ENCODE assay signal across 16 cellular contexts in the genomic region with DNA sequence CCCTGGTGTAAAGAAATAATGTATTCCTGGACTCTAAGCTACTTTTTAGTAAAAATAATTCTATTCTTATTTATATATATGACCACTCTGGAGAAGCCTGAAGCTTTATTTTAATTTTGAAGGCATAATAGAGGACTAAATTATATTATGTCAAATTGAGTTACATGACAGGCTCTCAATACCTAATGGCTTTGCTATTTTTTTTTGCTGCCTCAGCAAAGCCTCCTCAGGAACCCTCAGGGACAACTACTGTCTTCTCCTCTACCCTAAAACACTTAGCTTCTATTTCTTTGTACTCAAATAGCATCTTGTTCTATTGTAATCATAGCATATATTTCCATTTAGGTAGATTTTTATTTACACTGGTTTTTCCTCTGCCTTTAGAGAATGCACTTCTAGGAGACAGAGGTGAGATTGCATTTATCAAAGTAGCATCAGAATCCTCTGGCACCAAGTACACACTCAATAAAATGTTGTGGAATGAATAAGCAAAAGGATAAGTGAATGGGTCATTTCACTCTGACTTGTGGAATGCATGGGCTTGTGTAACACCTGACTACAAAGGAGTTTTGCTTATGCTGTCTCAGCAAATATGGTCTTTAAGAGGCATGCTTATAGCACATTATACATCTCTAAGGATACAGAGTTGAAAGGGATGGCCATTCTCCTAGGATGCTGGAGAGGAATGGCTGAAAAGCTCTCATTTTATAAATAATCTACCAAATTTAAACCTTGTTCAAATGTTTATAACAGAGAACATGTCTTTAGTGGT.
DNase-seq lines count a peak whose midpoint lies in the region; ATAC-seq, FAIRE-seq and TF ChIP-seq lines count a peak whose summit lies in the region.
"Had no signal": no experiment of that assay in that cellular context is flagged by ENCODE, and none has a peak within 500 bp of the region (broad histone marks: within the 10 kb centered on the region; RNA-seq: fewer than 3 reads in every experiment).

No MANE protein-coding gene starts in this region.

- H2AFZ ChIP-seq in HepG2 (ENCODE audit: low read length) = no peak overlapping the region

- TF ChIP-seq POLR2A in HepG2 (IDR thresholded peaks at IDR 0.05; ENCODE audit: insufficient read depth in 1 of 2, low read depth in 2 of 2, low read length in 2 of 2) = no peak
- no peak for TF ChIP-seq POLR2A in right lobe of liver (IDR thresholded peaks at IDR 0.05)
- no peak for TF ChIP-seq POLR2A in breast epithelium (IDR thresholded peaks at IDR 0.05)

- TF ChIP-seq CTCF in HepG2 (CRISPR knock-in tag; IDR thresholded peaks at IDR 0.05) = no peak
- no peak for TF ChIP-seq CTCF in right lobe of liver (IDR thresholded peaks at IDR 0.05)
- TF ChIP-seq CTCF in choroid plexus epithelial cell (conservative IDR thresholded peaks at IDR 0.05; ENCODE audit: low read depth, low read length) = no peak
- TF ChIP-seq CTCF in breast epithelium (IDR thresholded peaks at IDR 0.05) = no peak

- no peaks in the 10 kb centered on the region for H3K36me3 ChIP-seq in HepG2 (replicated peaks in 1 of 2; ENCODE audit: control insufficient read depth in 1 of 2, insufficient read depth in 2 of 2, low read length in 2 of 2)
- H3K36me3 ChIP-seq in right lobe of liver = no peaks in the 10 kb centered on the region
- H3K36me3 ChIP-seq in breast epithelium = no peaks in the 10 kb centered on the region
- H3K36me3 ChIP-seq: BLaER1 treated with 17β-estradiol and CSF1 and Interleukin-3, amounts not matched to agents 10 nM and 100 nM; HAP-1 had no signal

- H3K4me3 ChIP-seq in HepG2 (replicated peaks in 1 of 3; ENCODE audit: insufficient read depth in 1 of 3, low read depth in 2 of 3, low read length in 3 of 3) (no peak overlapping the region), right lobe of liver (no peak overlapping the region), choroid plexus epithelial cell (ENCODE audit: low read depth, low read length) (no peak overlapping the region), breast epithelium (no peak overlapping the region), right cardiac atrium (ENCODE audit: low read length) (no peak overlapping the region)
- H3K4me3 ChIP-seq: BLaER1 treated with 17β-estradiol and CSF1 and Interleukin-3, amounts not matched to agents 10 nM and 100 nM; HAP-1 had no signal

- POLR2A ChIA-PET in HepG2 (lab: Yijun Ruan, JAX) = no interaction called here

- no peak overlapping the region for H3K4me2 ChIP-seq in HepG2 (ENCODE audit: low read depth, low read length)
- H3K4me2 ChIP-seq: BLaER1 treated with 17β-estradiol and CSF1 and Interleukin-3, amounts not matched to agents 10 nM and 100 nM; KMS-11 had no signal

- no peak for TF ChIP-seq RAD21 in HepG2 (CRISPR knock-in tag; IDR thresholded peaks at IDR 0.05)

- TF ChIP-seq EP300 in HepG2 (IDR thresholded peaks at IDR 0.05; ENCODE audit: low read depth in 2 of 2, low read length in 2 of 2) (no peak), HepG2 (CRISPR knock-in tag; IDR thresholded peaks at IDR 0.05; ENCODE audit: borderline replicate concordance) (no peak)

- H3K27ac ChIP-seq in HepG2 (ENCODE audit: extremely low read length, insufficient read depth, low read length) (no peak overlapping the region), right lobe of liver (no peak overlapping the region), breast epithelium (no peak overlapping the region), right cardiac atrium (ENCODE audit: low read length) (no peak overlapping the region)
- H3K27ac ChIP-seq: 22Rv1; BLaER1 treated with 17β-estradiol and CSF1 and Interleukin-3, amounts not matched to agents 10 nM and 100 nM; HL-60; KMS-11 had no signal

- no peaks in the 10 kb centered on the region for H4K20me1 ChIP-seq in HepG2 (ENCODE audit: insufficient read depth, low read length)
- H4K20me1 ChIP-seq: BLaER1 treated with 17β-estradiol and CSF1 and Interleukin-3, amounts not matched to agents 10 nM and 100 nM had no signal

- CTCF ChIA-PET in HepG2 (lab: Yijun Ruan, JAX; ENCODE audit: low intra/inter-chr PET ratio, low total read pairs) = no interaction called here

- in situ Hi-C loops in HepG2 (cut with HindIII; ENCODE audit: extremely low pct_ligation_motif_present, low pct_unique_long_range_greater_than_20kb) = no loop called here

- no peak for FAIRE-seq in HepG2 (lab: Jason Lieb, UNC)

- intact Hi-C loops in HepG2 (cut with micrococcal nuclease; ENCODE audit: unreplicated experiment) = no loop called here
- intact Hi-C loops in right lobe of liver (cut with DNase I) = no loop called here
- intact Hi-C loops in breast epithelium (cut with DNase I; ENCODE audit: low total_unique reads) = no loop called here
- intact Hi-C loops in right cardiac atrium (cut with DNase I) = no loop called here

- H3K79me2 ChIP-seq in HepG2 (ENCODE audit: insufficient read depth, low read length) = no peaks in the 10 kb centered on the region

- H3K9ac ChIP-seq in HepG2 (ENCODE audit: insufficient read depth, low read depth, low read length) = no peak overlapping the region
- H3K9ac ChIP-seq: BLaER1 treated with 17β-estradiol and CSF1 and Interleukin-3, amounts not matched to agents 10 nM and 100 nM; KMS-11 had no signal

- no TSS peak for BruUV-seq in HepG2 (replicated peaks; lab: Mats Ljungman, UMichigan)

- H3K9me3 ChIP-seq in HepG2 (ENCODE audit: low read length) = no peaks in the 10 kb centered on the region
- H3K9me3 ChIP-seq in right lobe of liver = no peaks in the 10 kb centered on the region
- no peaks in the 10 kb centered on the region for H3K9me3 ChIP-seq in breast epithelium
- no peaks in the 10 kb centered on the region for H3K9me3 ChIP-seq in right cardiac atrium (ENCODE audit: control insufficient read depth, low read length)
- H3K9me3 ChIP-seq: BLaER1 treated with 17β-estradiol and CSF1 and Interleukin-3, amounts not matched to agents 10 nM and 100 nM; HAP-1 had no signal

- no peaks in the 10 kb centered on the region for H3K27me3 ChIP-seq in HepG2 (ENCODE audit: control insufficient read depth in 1 of 2, insufficient read depth in 2 of 2, low read length in 2 of 2)
- H3K27me3 ChIP-seq in right lobe of liver = no peaks in the 10 kb centered on the region
- H3K27me3 ChIP-seq in breast epithelium = no peaks in the 10 kb centered on the region
- no peaks in the 10 kb centered on the region for H3K27me3 ChIP-seq in right cardiac atrium (ENCODE audit: control insufficient read depth, insufficient read depth)
- H3K27me3 ChIP-seq: BLaER1 treated with 17β-estradiol and CSF1 and Interleukin-3, amounts not matched to agents 10 nM and 100 nM had no signal

- DNase-seq in HepG2 (ENCODE audit: low spot score) (no peak), right lobe of liver (no peak), choroid plexus epithelial cell (ENCODE audit: low read depth) (peak; percentile 29), renal cortical epithelial cell (ENCODE audit: low read depth) (peak; percentile 18), breast epithelium (ENCODE audit: low spot score in 2 of 2) (no peak), right cardiac atrium (no peak)
- DNase-seq: Calu3; CD8-positive, alpha-beta T cell; DMS79 treated with DMSO at 0.1 percent for 48 hours; GF-D8 had no signal

- no peak for ATAC-seq in HepG2
- ATAC-seq in right lobe of liver = no peak
- ATAC-seq in right cardiac atrium = no peak
- ATAC-seq in GM21390 (IDR thresholded peaks at IDR 0.05; ENCODE audit: unreplicated experiment) = no peak
- ATAC-seq: CD8-positive, alpha-beta T cell had no signal

- H3K4me1 ChIP-seq in HepG2 (ENCODE audit: insufficient read depth, low read length) (no peaks in the 10 kb centered on the region), right lobe of liver (no peaks in the 10 kb centered on the region), breast epithelium (no peaks in the 10 kb centered on the region), right cardiac atrium (ENCODE audit: control insufficient read depth, insufficient read depth, low read length) (no peaks in the 10 kb centered on the region)
- H3K4me1 ChIP-seq: HAP-1 had no signal

TF ChIP-seq in HepG2, 621 proteins besides CTCF, POLR2A, EP300 and RAD21:
- no peak for TF ChIP-seq CHD4 (IDR thresholded peaks at IDR 0.05; ENCODE audit: borderline replicate concordance, low read length)
- TF ChIP-seq SOX5 (CRISPR knock-in tag; IDR thresholded peaks at IDR 0.05; ENCODE audit: borderline replicate concordance) = no peak
- TF ChIP-seq ZSCAN9 (CRISPR knock-in tag; IDR thresholded peaks at IDR 0.05; ENCODE audit: borderline replicate concordance) = no peak
- peak; percentile 91 to 94 for TF ChIP-seq MAFK (conservative IDR thresholded peaks at IDR 0.05 in 1 of 2, IDR thresholded peaks at IDR 0.05 in 1 of 2; ENCODE audit: low read length in 2 of 2)
- no peak for TF ChIP-seq ZNF562 (CRISPR knock-in tag; IDR thresholded peaks at IDR 0.05; ENCODE audit: borderline replicate concordance)
- no peak for TF ChIP-seq MIXL1 (CRISPR knock-in tag; IDR thresholded peaks at IDR 0.05)
- TF ChIP-seq ZNF432 (CRISPR knock-in tag; IDR thresholded peaks at IDR 0.05; ENCODE audit: borderline replicate concordance) = no peak
- TF ChIP-seq MAFF (IDR thresholded peaks at IDR 0.05; ENCODE audit: low read depth, low read length) = peak; percentile 91
- TF ChIP-seq ZNF17 (CRISPR knock-in tag; IDR thresholded peaks at IDR 0.05) = no peak
- no peak for TF ChIP-seq MBNL3 (CRISPR knock-in tag; conservative IDR thresholded peaks at IDR 0.05)
- TF ChIP-seq, protein P1, sequence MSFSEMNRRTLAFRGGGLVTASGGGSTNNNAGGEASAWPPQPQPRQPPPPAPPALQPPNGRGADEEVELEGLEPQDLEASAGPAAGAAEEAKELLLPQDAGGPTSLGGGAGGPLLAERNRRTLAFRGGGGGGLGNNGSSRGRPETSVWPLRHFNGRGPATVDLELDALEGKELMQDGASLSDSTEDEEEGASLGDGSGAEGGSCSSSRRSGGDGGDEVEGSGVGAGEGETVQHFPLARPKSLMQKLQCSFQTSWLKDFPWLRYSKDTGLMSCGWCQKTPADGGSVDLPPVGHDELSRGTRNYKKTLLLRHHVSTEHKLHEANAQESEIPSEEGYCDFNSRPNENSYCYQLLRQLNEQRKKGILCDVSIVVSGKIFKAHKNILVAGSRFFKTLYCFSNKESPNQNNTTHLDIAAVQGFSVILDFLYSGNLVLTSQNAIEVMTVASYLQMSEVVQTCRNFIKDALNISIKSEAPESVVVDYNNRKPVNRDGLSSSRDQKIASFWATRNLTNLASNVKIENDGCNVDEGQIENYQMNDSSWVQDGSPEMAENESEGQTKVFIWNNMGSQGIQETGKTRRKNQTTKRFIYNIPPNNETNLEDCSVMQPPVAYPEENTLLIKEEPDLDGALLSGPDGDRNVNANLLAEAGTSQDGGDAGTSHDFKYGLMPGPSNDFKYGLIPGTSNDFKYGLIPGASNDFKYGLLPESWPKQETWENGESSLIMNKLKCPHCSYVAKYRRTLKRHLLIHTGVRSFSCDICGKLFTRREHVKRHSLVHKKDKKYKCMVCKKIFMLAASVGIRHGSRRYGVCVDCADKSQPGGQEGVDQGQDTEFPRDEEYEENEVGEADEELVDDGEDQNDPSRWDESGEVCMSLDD (CRISPR knock-in tag; IDR thresholded peaks at IDR 0.05; ENCODE audit: borderline replicate concordance) = no peak

Comparison
In these comparisons a context has a peak if more than half of its experiments do, and no peak if none do; other contexts are left out.
1. DNase-seq: peak in choroid plexus epithelial cell (single experiment) and renal cortical epithelial cell (single experiment); none in HepG2 (single experiment), right lobe of liver (0 of 3), breast epithelium (0 of 2) and right cardiac atrium (0 of 3).